ENCODE assay signal across 8 cellular contexts in genomic region chr5:57171818-57172465, GRCh38. TPM values are rescaled to one million over a fixed set of nuclear protein-coding genes. Genes with fewer than 3 reads are reported as not detected.
A peak's percentile ranks its signal among the peaks of the same experiment; 100 is the strongest.
DNase-seq lines count a peak whose midpoint lies in the region; ATAC-seq, FAIRE-seq and TF ChIP-seq lines count a peak whose summit lies in the region.

No MANE protein-coding gene starts in this region.

- TF ChIP-seq CTCF in A549 (IDR thresholded peaks at IDR 0.05) (no peak), adrenal gland (IDR thresholded peaks at IDR 0.05) (no peak), lower leg skin (IDR thresholded peaks at IDR 0.05) (no peak), testis (IDR thresholded peaks at IDR 0.05) (no peak)

- POLR2A ChIA-PET in A549 (lab: Yijun Ruan, JAX), result no interaction called here

- no peak for TF ChIP-seq EP300 in A549 (IDR thresholded peaks at IDR 0.05)

- ATAC-seq in A549 (no peak), GM21390 (IDR thresholded peaks at IDR 0.05; ENCODE audit: unreplicated experiment) (no peak)

- CTCF ChIA-PET in A549 (lab: Yijun Ruan, JAX), result interaction anchor here (1.1 kb wide), 1 partner anchor 29 kb away, joined by 3 read pairs; no protein-coding TSS in a partner anchor

- H3K4me3 ChIP-seq in A549 (peak overlapping the region; percentile 57), adrenal gland (peak overlapping the region in 2 of 4 donors; percentile 59 to 72), lower leg skin (ENCODE audit: low read depth, poor library complexity, severe bottlenecking) (peak overlapping the region; percentile 60), testis (peak overlapping the region; percentile 16 to 93)
- peak overlapping the region; percentile 90 for H3K4me3 ChIP-seq in Jurkat, Clone E6-1 (ENCODE audit: low read length)

- peak in 1 of 2 experiments; percentile 47 for DNase-seq in A549 (ENCODE audit: low read depth in 1 of 2, low spot score in 1 of 2)
- no peak for DNase-seq in Jurkat, Clone E6-1 (ENCODE audit: low read depth, low spot score)
- DNase-seq in adrenal gland, result peak in 4 of 7 donors; percentile 27 to 61 (median 34)
- peak in 1 of 2 donors; percentile 49 for DNase-seq in lower leg skin (ENCODE audit: low spot score in 2 of 2)
- no peak for DNase-seq in testis
- DNase-seq in NCI-H526 treated with DMSO at 0.1 percent for 48 hours (lab: John Stamatoyannopoulos, UW), result no peak
- DNase-seq in occipital lobe (lab: John Stamatoyannopoulos, UW), result no peak

- TF ChIP-seq RAD21 in A549 (conservative IDR thresholded peaks at IDR 0.05 in 1 of 2, IDR thresholded peaks at IDR 0.05 in 1 of 2), result no peak

- no peaks in the 10 kb centered on the region for H3K36me3 ChIP-seq in adrenal gland (replicated peaks in 1 of 2)
- no peaks in the 10 kb centered on the region for H3K36me3 ChIP-seq in testis (ENCODE audit: low read depth, missing control alignments)

- no peak for TF ChIP-seq POLR2A in A549 (IDR thresholded peaks at IDR 0.05; ENCODE audit: low read length)
- no peak for TF ChIP-seq POLR2A in adrenal gland (IDR thresholded peaks at IDR 0.05)
- no peak for TF ChIP-seq POLR2A in lower leg skin (IDR thresholded peaks at IDR 0.05)
- TF ChIP-seq POLR2A in testis (IDR thresholded peaks at IDR 0.05), result no peak

- intact Hi-C loops in adrenal gland (cut with DNase I), result no loop called here
- intact Hi-C loops in lower leg skin (cut with DNase I; ENCODE audit: low total_unique reads), result loop anchor here (10.0 kb wide), 1 partner anchor 357 kb away; the partner anchor contains the start of gene MAP3K1
- intact Hi-C loops in testis (cut with DNase I; ENCODE audit: low total_unique reads), result no loop called here

- peak overlapping the region; percentile 94 for H3K4me2 ChIP-seq in A549

- WGBS in A549 (ENCODE audit: missing lambda C conversion rate), result 20% methylated on average over 16 of the region's 16 CpGs
- WGBS in adrenal gland, 4 donors, result 57 to 63% (median 58%) methylated on average over 16 of the region's 16 CpGs
- WGBS in lower leg skin, 2 donors, result 64 to 72% methylated on average over 16 of the region's 16 CpGs
- 48 to 63% methylated on average over 16 of the region's 16 CpGs for WGBS in testis, 2 donors

- H3K27me3 ChIP-seq in adrenal gland, result no peaks in the 10 kb centered on the region
- no peaks in the 10 kb centered on the region for H3K27me3 ChIP-seq in testis

- H3K27ac ChIP-seq in A549 (peak overlapping the region in 1 of 2 experiments; percentile 97; a peak in 1 of 6 replicates), adrenal gland (peak overlapping the region in 2 of 5 donors; percentile 99), testis (peak overlapping the region; percentile 100)

- FAIRE-seq in A549 (lab: Jason Lieb, UNC), result no peak

- H3K9me3 ChIP-seq in A549 (no peaks in the 10 kb centered on the region), adrenal gland (replicated peaks in 1 of 3) (no peaks in the 10 kb centered on the region), testis (no peaks in the 10 kb centered on the region)

- H3K4me1 ChIP-seq in A549, result peaks cover 10% of the 10 kb centered on the region; the same call in 2 of the 3 replicates
- H3K4me1 ChIP-seq in adrenal gland (replicated peaks in 1 of 2), result peaks cover 7 to 21% of the 10 kb centered on the region in 2 donors
- H3K4me1 ChIP-seq in testis, result peaks cover 4% of the 10 kb centered on the region

TF ChIP-seq in A549, 52 proteins besides CTCF, POLR2A, EP300 and RAD21:
- TF ChIP-seq FOSL2 (IDR thresholded peaks at IDR 0.05) (no peak), FOSL2 (CRISPR knock-in tag; IDR thresholded peaks at IDR 0.05) (peak; percentile 76), RFX5 (IDR thresholded peaks at IDR 0.05) (no peak), BHLHE40 (IDR thresholded peaks at IDR 0.05; ENCODE audit: low read depth, low read length) (peak; percentile 69), ZC3H11A (IDR thresholded peaks at IDR 0.05) (no peak), JUN (IDR thresholded peaks at IDR 0.05) (no peak), EHF (CRISPR knock-in tag; IDR thresholded peaks at IDR 0.05) (no peak)

RNA-seq across cellular contexts. Expression of gene GPBP1, which starts 1.9 kb away (rescaled TPM):
- polyA plus RNA-seq in A549 (2011; rRNA removed), result 58.3 and 86.0 TPM in 2 replicates
- 10.4 and 11.9 TPM in 2 replicates for polyA plus RNA-seq in A549 (2012; cell fraction: cytosol; rRNA removed)
- polyA plus RNA-seq in A549 (2012; cell fraction: nucleus; rRNA removed), result 5.9 and 10.2 TPM in 2 replicates
- 31.0 to 33.7 TPM (median 32.8 TPM) in 3 replicates for polyA plus RNA-seq in A549 (2017; fragmentation: RNase III; extraction: RNeasy Plus Mini Kit Qiagen cat#74134 plus additional on column Dnase treatment)
- polyA minus RNA-seq in A549 (2011; rRNA and poly(A)+ RNA removed), result 14.7 and 14.8 TPM in 2 replicates
- polyA plus RNA-seq in Jurkat, Clone E6-1 (2012; ENCODE audit: insufficient read depth, insufficient read length), result 53.3 TPM
- 100 to 1,000 TPM in 1 of 8 donors, 10 to 100 TPM in 7; 38.7 to 103 (median 74.8) TPM for total RNA-seq in adrenal gland
- 100 to 1,000 TPM in 1 of 3 donors, 10 to 100 TPM in 2; 60.9 to 115 (median 92.6) TPM for polyA plus RNA-seq in adrenal gland
- 10 to 100 TPM; 40.1 to 58.6 (median 52.7) TPM for total RNA-seq in lower leg skin
- total RNA-seq in testis, result 100 to 1,000 TPM; 137 to 167 TPM
- polyA plus RNA-seq in testis (ENCODE audit: insufficient read depth, low read depth, low replicate concordance), result 109 TPM
- 159 TPM for total RNA-seq in occipital lobe

Comparison
In these comparisons a context has a peak if more than half of its experiments do, and no peak if none do; other contexts are left out.
1. DNase-seq: peak in adrenal gland (4 of 7); none in Jurkat, Clone E6-1 (single experiment), testis (single experiment), NCI-H526 treated with DMSO at 0.1 percent for 48 hours (single experiment) and occipital lobe (single experiment).